In the genomic region with DNA sequence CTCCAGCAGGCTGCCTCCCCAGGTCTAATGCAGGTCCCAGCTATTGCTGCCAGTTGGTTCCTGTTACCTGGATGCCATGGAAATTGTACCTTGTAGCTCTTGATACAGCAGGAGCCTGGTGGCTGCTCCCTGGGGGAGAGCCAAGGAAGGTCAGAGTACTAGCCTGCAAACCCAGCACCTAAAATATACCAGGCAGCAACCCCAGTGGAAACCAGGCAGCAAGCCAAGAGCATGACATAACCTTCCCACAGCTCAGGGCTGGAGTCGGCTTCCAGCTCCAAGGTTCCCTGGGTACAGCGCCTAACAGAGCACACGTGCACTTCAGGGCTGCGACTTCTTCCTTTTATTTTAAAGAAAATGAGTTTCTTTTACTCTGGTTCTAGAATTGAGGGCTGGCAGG, we compare ENCODE assay signal across 10 cellular contexts. TPM values are rescaled to one million over a fixed set of nuclear protein-coding genes. Genes with fewer than 3 reads are reported as not detected.
DNase-seq lines count a peak whose midpoint lies in the region; ATAC-seq, FAIRE-seq and TF ChIP-seq lines count a peak whose summit lies in the region.
"Had no signal": no experiment of that assay in that cellular context is flagged by ENCODE, and none has a peak within 500 bp of the region (broad histone marks: within the 10 kb centered on the region; RNA-seq: fewer than 3 reads in every experiment).

No MANE protein-coding gene starts in this region.

- H3K4me3 ChIP-seq in brain microvascular endothelial cell (ENCODE audit: low read depth, low read length) (no peak overlapping the region), uterus (no peak overlapping the region)

- no peak for FAIRE-seq in GM12892 (lab: Jason Lieb, UNC)

- TF ChIP-seq POLR2A in uterus (IDR thresholded peaks at IDR 0.05), result no peak
- TF ChIP-seq POLR2A in GM12892 (IDR thresholded peaks at IDR 0.05; ENCODE audit: low read depth, low read length), result no peak

- TF ChIP-seq CTCF in brain microvascular endothelial cell (IDR thresholded peaks at IDR 0.05; ENCODE audit: low read depth, low read length, missing control alignments) (no peak), uterus (IDR thresholded peaks at IDR 0.05) (no peak)

- no peak overlapping the region for H3K27ac ChIP-seq in brain microvascular endothelial cell
- H3K27ac ChIP-seq in uterus, result peak overlapping the region in 1 of 2 donors; percentile 28

- peaks cover 3% of the 10 kb centered on the region for H3K27me3 ChIP-seq in brain microvascular endothelial cell (replicated peaks)
- no peaks in the 10 kb centered on the region for H3K27me3 ChIP-seq in uterus

- no peak for ATAC-seq in left colon
- no peak for ATAC-seq in HG03039 (IDR thresholded peaks at IDR 0.05; ENCODE audit: unreplicated experiment)

- no peaks in the 10 kb centered on the region for H3K4me1 ChIP-seq in uterus

- in situ Hi-C loops in brain microvascular endothelial cell (cut with HindIII; ENCODE audit: low pct_ligation_motif_present, low sequenced_read_pairs), result no loop called here

- intact Hi-C loops in left colon (cut with DNase I, micrococcal nuclease) (no loop called here), uterus (cut with DNase I; ENCODE audit: low total_unique reads) (no loop called here)

- DNase-seq in NCI-H748 (lab: John Stamatoyannopoulos, UW; ENCODE audit: unreplicated experiment), result peak; percentile 28
- no peak for DNase-seq in NCI-H748 treated with DMSO at 0.1 percent for 48 hours (lab: John Stamatoyannopoulos, UW)
- DNase-seq in brain microvascular endothelial cell, result peak; percentile 55
- peak; percentile 30 to 58 for DNase-seq in left colon
- DNase-seq in uterus, result peak; percentile 81
- DNase-seq in GM12892 (ENCODE audit: insufficient read length), result no peak
- no peak for DNase-seq in kidney glomerular epithelial cell (lab: John Stamatoyannopoulos, UW)
- DNase-seq: T-helper 9 cell had no signal

- H3K9me3 ChIP-seq in uterus, result no peaks in the 10 kb centered on the region

- H3K36me3 ChIP-seq in brain microvascular endothelial cell (replicated peaks), result no peaks in the 10 kb centered on the region
- no peaks in the 10 kb centered on the region for H3K36me3 ChIP-seq in uterus

RNA-seq across cellular contexts. Expression of gene TNP1, which starts 30.3 kb away (rescaled TPM):
- total RNA-seq in left colon (not detected), uterus (not detected)
- polyA plus RNA-seq in GM12892 (2012; ENCODE audit: missing spikeins), result not detected
- polyA plus RNA-seq: AG04450 had no signal

Comparison
In these comparisons a context has a peak if more than half of its experiments do, and no peak if none do; other contexts are left out.
1. DNase-seq: peak in NCI-H748 (single experiment), brain microvascular endothelial cell (single experiment), left colon (2 of 2) and uterus (2 of 2); none in NCI-H748 treated with DMSO at 0.1 percent for 48 hours (single experiment), GM12892 (single experiment) and kidney glomerular epithelial cell (single experiment).